2 cellular contexts compared by ENCODE assay signal in the genomic region with DNA sequence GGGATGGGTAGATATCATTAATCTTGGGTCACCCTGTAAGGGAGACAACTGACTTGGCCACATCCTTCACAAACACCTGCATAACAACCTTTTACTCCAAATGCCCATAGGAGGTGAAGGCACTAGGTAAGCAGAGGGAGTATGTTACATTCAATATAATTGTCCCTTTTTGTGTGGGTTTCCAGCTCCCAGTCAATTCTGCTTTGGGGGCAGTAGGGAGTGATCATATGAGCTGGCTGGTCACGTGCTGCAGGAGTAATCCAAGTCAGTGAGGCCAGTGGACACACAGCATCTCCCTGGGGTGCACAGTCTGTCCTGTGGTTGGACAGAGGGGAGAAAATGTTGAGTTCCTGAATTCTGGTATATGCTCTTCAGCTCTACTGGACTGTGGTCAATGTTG.
TF ChIP-seq lines count a peak whose summit lies in the region.

No MANE protein-coding gene starts in this region.

TF ChIP-seq in A549, 52 proteins besides CTCF, POLR2A, EP300 and RAD21:
- TF ChIP-seq, protein P1, sequence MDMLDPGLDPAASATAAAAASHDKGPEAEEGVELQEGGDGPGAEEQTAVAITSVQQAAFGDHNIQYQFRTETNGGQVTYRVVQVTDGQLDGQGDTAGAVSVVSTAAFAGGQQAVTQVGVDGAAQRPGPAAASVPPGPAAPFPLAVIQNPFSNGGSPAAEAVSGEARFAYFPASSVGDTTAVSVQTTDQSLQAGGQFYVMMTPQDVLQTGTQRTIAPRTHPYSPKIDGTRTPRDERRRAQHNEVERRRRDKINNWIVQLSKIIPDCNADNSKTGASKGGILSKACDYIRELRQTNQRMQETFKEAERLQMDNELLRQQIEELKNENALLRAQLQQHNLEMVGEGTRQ (IDR thresholded peaks at IDR 0.05) = 0 out of 2 replicates have a peak, but pooled peaks have one; percentile 7
- no peak for TF ChIP-seq KDM5A (IDR thresholded peaks at IDR 0.05)

TF ChIP-seq in IMR-90, 13 proteins besides CTCF, POLR2A, EP300 and RAD21 (continued from another document):
- no peak for TF ChIP-seq BHLHE40 (IDR thresholded peaks at IDR 0.05; ENCODE audit: low read depth, low read length)
- TF ChIP-seq, protein P1 (IDR thresholded peaks at IDR 0.05; ENCODE audit: low read depth, low read length) = no peak
- TF ChIP-seq SMC3 (IDR thresholded peaks at IDR 0.05; ENCODE audit: low read depth, low read length) = no peak
- TF ChIP-seq CHD1 (IDR thresholded peaks at IDR 0.05; ENCODE audit: low read depth, low read length) = no peak
- no peak for TF ChIP-seq FOS (IDR thresholded peaks at IDR 0.05; ENCODE audit: low read depth, low read length)
- TF ChIP-seq, protein P2, sequence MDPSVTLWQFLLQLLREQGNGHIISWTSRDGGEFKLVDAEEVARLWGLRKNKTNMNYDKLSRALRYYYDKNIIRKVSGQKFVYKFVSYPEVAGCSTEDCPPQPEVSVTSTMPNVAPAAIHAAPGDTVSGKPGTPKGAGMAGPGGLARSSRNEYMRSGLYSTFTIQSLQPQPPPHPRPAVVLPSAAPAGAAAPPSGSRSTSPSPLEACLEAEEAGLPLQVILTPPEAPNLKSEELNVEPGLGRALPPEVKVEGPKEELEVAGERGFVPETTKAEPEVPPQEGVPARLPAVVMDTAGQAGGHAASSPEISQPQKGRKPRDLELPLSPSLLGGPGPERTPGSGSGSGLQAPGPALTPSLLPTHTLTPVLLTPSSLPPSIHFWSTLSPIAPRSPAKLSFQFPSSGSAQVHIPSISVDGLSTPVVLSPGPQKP (IDR thresholded peaks at IDR 0.05; ENCODE audit: borderline replicate concordance, low read depth, low read length) = no peak
- TF ChIP-seq RFX5 (IDR thresholded peaks at IDR 0.05; ENCODE audit: low read depth, low read length) = no peak
- no peak for TF ChIP-seq CEBPB (IDR thresholded peaks at IDR 0.05; ENCODE audit: low read depth, low read length)
